1 cellular context compared by ENCODE assay signal in the genomic region with DNA sequence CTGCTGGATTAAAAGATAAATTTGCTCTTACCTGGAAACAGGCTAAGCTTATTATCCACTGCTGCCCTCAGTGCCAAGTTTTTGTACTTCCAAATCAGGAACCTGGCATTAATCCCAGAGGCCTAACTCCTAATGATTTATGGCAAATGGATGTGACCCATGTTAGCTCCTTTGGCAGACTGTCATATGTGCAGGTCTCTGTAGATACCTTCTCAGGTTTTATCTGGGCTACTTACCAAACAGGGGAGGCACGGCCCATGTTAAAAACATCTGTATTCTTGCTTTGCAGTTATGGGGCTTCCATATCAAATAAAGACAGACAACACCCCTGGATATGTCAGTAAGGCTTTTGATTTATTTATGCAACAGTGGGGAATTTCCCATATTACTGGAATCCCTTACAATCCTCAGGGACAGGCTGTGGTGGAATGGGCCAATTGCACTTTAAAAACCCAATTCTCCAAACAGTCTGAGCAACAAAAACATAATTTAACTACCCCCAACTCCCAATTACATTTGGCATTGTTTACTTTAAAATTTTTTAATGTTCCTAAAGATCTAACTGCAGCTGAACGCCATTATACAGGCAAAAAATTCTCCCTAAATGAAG.
TF ChIP-seq lines count a peak whose summit lies in the region.

No MANE protein-coding gene starts in this region.

TF ChIP-seq in liver, 16 proteins besides CTCF, POLR2A, EP300 and RAD21:
- peak; percentile 36 to 38 for TF ChIP-seq HNF4A (conservative IDR thresholded peaks at IDR 0.05)
- TF ChIP-seq SP1 (IDR thresholded peaks at IDR 0.05): peak; percentile 22
- TF ChIP-seq RXRA (IDR thresholded peaks at IDR 0.05): peak in 1 of 2 donors; percentile 25
